Comparison of ENCODE assay signal across 1 cellular context in the genomic region with DNA sequence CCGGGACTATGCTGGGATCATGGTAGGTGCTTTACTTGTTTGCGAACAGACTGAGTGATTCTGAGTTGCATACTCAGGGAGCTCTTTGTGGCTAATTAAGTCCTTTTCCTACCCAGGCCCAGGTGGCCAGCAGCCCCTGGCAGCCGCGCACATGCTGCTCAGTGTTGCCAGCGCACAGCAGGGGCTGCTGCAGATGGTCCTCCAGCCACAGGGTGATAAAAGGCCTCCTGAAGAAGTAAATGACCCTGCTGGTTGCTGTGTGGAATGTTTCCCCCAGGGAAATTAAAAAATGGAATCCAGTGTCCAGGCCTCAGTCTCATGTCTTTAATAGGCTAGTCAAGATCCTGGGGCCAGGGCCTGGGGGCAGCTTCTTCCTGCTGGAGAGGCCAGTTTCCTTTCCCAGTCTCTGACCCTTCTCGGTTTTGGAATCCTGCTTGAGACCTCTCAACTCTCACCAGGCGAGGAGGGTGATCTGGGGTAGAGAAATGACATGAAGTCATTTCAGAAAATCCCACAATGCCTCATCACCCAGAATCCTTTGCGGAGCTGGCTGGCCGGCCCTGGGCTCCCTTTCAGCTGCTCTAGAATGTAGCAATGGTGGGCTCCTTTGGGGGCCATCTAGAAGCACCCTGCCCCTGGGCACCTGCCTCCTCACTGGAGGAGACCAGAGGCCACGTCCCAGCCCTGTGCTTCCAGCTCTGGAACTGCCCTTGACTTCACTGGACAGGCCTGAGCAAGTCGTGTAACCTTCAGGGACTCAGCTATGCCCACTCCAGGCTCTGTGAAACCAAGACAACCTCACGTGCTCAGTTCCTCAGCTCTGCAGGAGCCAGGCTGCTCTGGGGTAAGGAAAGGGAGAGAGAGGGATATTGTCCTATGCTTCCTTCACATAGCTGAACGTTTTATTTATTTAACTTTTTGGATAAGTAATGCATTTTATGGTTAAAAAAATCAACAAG.
TF ChIP-seq lines count a peak whose summit lies in the region.

No MANE protein-coding gene starts in this region.

TF ChIP-seq in K562, 482 proteins besides CTCF, POLR2A, EP300 and RAD21 (continued from another document):
- TF ChIP-seq, protein P1, sequence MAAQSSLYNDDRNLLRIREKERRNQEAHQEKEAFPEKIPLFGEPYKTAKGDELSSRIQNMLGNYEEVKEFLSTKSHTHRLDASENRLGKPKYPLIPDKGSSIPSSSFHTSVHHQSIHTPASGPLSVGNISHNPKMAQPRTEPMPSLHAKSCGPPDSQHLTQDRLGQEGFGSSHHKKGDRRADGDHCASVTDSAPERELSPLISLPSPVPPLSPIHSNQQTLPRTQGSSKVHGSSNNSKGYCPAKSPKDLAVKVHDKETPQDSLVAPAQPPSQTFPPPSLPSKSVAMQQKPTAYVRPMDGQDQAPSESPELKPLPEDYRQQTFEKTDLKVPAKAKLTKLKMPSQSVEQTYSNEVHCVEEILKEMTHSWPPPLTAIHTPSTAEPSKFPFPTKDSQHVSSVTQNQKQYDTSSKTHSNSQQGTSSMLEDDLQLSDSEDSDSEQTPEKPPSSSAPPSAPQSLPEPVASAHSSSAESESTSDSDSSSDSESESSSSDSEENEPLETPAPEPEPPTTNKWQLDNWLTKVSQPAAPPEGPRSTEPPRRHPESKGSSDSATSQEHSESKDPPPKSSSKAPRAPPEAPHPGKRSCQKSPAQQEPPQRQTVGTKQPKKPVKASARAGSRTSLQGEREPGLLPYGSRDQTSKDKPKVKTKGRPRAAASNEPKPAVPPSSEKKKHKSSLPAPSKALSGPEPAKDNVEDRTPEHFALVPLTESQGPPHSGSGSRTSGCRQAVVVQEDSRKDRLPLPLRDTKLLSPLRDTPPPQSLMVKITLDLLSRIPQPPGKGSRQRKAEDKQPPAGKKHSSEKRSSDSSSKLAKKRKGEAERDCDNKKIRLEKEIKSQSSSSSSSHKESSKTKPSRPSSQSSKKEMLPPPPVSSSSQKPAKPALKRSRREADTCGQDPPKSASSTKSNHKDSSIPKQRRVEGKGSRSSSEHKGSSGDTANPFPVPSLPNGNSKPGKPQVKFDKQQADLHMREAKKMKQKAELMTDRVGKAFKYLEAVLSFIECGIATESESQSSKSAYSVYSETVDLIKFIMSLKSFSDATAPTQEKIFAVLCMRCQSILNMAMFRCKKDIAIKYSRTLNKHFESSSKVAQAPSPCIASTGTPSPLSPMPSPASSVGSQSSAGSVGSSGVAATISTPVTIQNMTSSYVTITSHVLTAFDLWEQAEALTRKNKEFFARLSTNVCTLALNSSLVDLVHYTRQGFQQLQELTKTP (IDR thresholded peaks at IDR 0.05; ENCODE audit: low read depth in 1 of 2, partially characterized antibody in 2 of 2), result peak in 1 of 2 experiments; percentile 61
